ENCODE assay signal across 17 cellular contexts in the genomic region with DNA sequence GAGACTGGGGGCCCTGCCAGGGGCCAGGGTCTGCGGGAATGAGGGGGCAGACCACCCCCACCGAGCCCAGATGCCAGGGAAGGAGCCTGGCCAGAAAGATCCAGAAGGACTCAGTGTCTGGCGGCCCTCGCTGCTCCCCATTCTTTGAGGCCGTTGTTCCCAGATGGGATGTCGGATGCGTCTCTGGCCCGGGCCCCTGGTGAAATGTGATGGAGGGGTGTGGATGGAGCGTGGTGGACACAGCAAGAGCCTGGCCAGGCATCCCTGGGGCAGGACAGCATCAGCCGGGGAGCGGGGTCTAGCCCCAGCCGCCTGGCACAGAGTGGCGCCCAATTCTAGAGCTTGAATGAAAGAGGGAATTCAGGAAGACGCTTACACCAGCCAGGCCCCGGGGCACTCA. TPM values are rescaled to one million over a fixed set of nuclear protein-coding genes. Genes with fewer than 3 reads are reported as not detected.
A peak's percentile ranks its signal among the peaks of the same experiment; 100 is the strongest.
DNase-seq lines count a peak whose midpoint lies in the region; TF ChIP-seq lines count a peak whose summit lies in the region.
"Had no signal": no experiment of that assay in that cellular context is flagged by ENCODE, and none has a peak within 500 bp of the region (broad histone marks: within the 10 kb centered on the region; RNA-seq: fewer than 3 reads in every experiment).

No MANE protein-coding gene starts in this region.

- no peak overlapping the region for H3K23ac ChIP-seq in mesenchymal stem cell (ENCODE audit: low read length in 2 of 2)

- H3K9me3 ChIP-seq in Loucy (ENCODE audit: insufficient read depth, low read depth, low read length) (no peaks in the 10 kb centered on the region; the same call in 1 of the 2 replicates), mesenchymal stem cell (ENCODE audit: control insufficient read depth, low read length) (no peaks in the 10 kb centered on the region), colonic mucosa (no peaks in the 10 kb centered on the region)

- H3K9me2 ChIP-seq in Loucy (replicated peaks; ENCODE audit: low read depth, low read length): no peaks in the 10 kb centered on the region

- H4K91ac ChIP-seq in mesenchymal stem cell (ENCODE audit: low read length): no peak overlapping the region

- H2AFZ ChIP-seq in Loucy (ENCODE audit: low read length) (no peak overlapping the region), mesenchymal stem cell (ENCODE audit: low read depth, low read length) (no peak overlapping the region)
- H2AFZ ChIP-seq: GM23338 had no signal

- peak overlapping the region; percentile 85 for H3K4me2 ChIP-seq in Loucy (ENCODE audit: low read depth, low read length, poor library complexity, severe bottlenecking)
- no peak overlapping the region for H3K4me2 ChIP-seq in mesenchymal stem cell (ENCODE audit: low read length, poor library complexity, severe bottlenecking)
- H3K4me2 ChIP-seq: GM23338 had no signal

- TF ChIP-seq CTCF in Loucy (conservative IDR thresholded peaks at IDR 0.05; ENCODE audit: low read length) (no peak), colonic mucosa (IDR thresholded peaks at IDR 0.05) (no peak)

- H4K20me1 ChIP-seq in Loucy (ENCODE audit: insufficient read depth, low read length, poor library complexity, severe bottlenecking): no peaks in the 10 kb centered on the region

- peak; percentile 56 for DNase-seq in activated effector memory CD4-positive, alpha-beta T cell treated with anti-CD3 and anti-CD28 coated beads, Interleukin-2, amount 50 U/mL, for 16 hours
- no peak for DNase-seq in activated effector memory CD4-positive, alpha-beta T cell treated with Interleukin-2 at 50 U/mL for 16 hours
- DNase-seq in mesenchymal stem cell (no peak), ureter (ENCODE audit: low spot score) (peak; percentile 41), NCI-H187 (lab: John Stamatoyannopoulos, UW) (no peak), colonic mucosa (no peak)
- DNase-seq: DMS79 treated with DMSO at 0.1 percent for 48 hours, GF-D8, HFFc6, NCI-H1092, NCI-H1694, NCI-H446, NCI-H748 treated with DMSO at 0.1 percent for 48 hours, PC-3 had no signal

- WGBS in mesenchymal stem cell: 99% methylated on average over 15 of the region's 15 CpGs

- peak overlapping the region in 1 of 2 experiments; percentile 50 for H2BK12ac ChIP-seq in mesenchymal stem cell (ENCODE audit: low read length in 2 of 2)

- peak overlapping the region; percentile 35 to 79 for H3K4ac ChIP-seq in mesenchymal stem cell (ENCODE audit: low read depth in 1 of 2, low read length in 2 of 2)

- no peak overlapping the region for H4K8ac ChIP-seq in mesenchymal stem cell (ENCODE audit: low read length)

- peak overlapping the region; percentile 2 for H2BK15ac ChIP-seq in mesenchymal stem cell (ENCODE audit: low read depth, poor library complexity, severe bottlenecking)

- H3F3A ChIP-seq in Loucy (ENCODE audit: low read depth): peaks cover 20% of the 10 kb centered on the region

- H2BK5ac ChIP-seq in mesenchymal stem cell (ENCODE audit: low read depth, low read length, poor library complexity, severe bottlenecking): no peak overlapping the region

- H3K18ac ChIP-seq in mesenchymal stem cell (ENCODE audit: low read depth in 1 of 2, low read length in 2 of 2): peak overlapping the region; percentile 72 to 78

- H3K9ac ChIP-seq in Loucy (ENCODE audit: low read depth, low read length, poor library complexity, severe bottlenecking) (peak overlapping the region; percentile 89), mesenchymal stem cell (ENCODE audit: low read length) (no peak overlapping the region), colonic mucosa (ENCODE audit: low read depth in 2 of 2, low read length in 2 of 2) (no peak overlapping the region)

- H3K36me3 ChIP-seq in Loucy (ENCODE audit: insufficient read depth, low read length): no peaks in the 10 kb centered on the region
- no peaks in the 10 kb centered on the region for H3K36me3 ChIP-seq in mesenchymal stem cell (ENCODE audit: control insufficient read depth in 1 of 2, insufficient read depth in 2 of 2, low read depth in 1 of 2, low read length in 2 of 2)
- H3K36me3 ChIP-seq in colonic mucosa: no peaks in the 10 kb centered on the region

- intact Hi-C loops in colonic mucosa (cut with DNase I): no loop called here

- H3K79me2 ChIP-seq in Loucy (ENCODE audit: insufficient read depth, low read length): peaks cover 27% of the 10 kb centered on the region

- H2BK120ac ChIP-seq in mesenchymal stem cell (ENCODE audit: low read depth, low read length): no peak overlapping the region

- H2AK5ac ChIP-seq in mesenchymal stem cell (ENCODE audit: low read length, severe bottlenecking): no peak overlapping the region

- H3K4me3 ChIP-seq in Loucy (ENCODE audit: low read length, poor library complexity, severe bottlenecking) (peak overlapping the region; percentile 71), mesenchymal stem cell (ENCODE audit: insufficient read depth in 1 of 2, low read depth in 1 of 2, low read length in 2 of 2) (no peak overlapping the region), colonic mucosa (no peak overlapping the region)
- H3K4me3 ChIP-seq: GM23338 had no signal

- H3K4me1 ChIP-seq in Loucy (ENCODE audit: insufficient read depth, low read length, poor library complexity, severe bottlenecking) (peaks cover 86% of the 10 kb centered on the region), mesenchymal stem cell (ENCODE audit: control insufficient read depth, insufficient read depth, low read depth, low read length) (peaks cover 10% of the 10 kb centered on the region), colonic mucosa (no peaks in the 10 kb centered on the region)

- H3K27ac ChIP-seq in mesenchymal stem cell (ENCODE audit: low read length, poor library complexity, severe bottlenecking): no peak overlapping the region
- no peak overlapping the region for H3K27ac ChIP-seq in colonic mucosa

- peak overlapping the region in 1 of 2 experiments; percentile 83 for H3K14ac ChIP-seq in mesenchymal stem cell (ENCODE audit: low read length in 2 of 2)

- H3K79me1 ChIP-seq in mesenchymal stem cell (replicated peaks; ENCODE audit: low read length, poor library complexity, severe bottlenecking): no peaks in the 10 kb centered on the region

- no peaks in the 10 kb centered on the region for H3K27me3 ChIP-seq in Loucy (ENCODE audit: insufficient read depth, low read length, poor library complexity, severe bottlenecking)
- peaks cover 72 to 75% of the 10 kb centered on the region in 2 experiments for H3K27me3 ChIP-seq in mesenchymal stem cell (ENCODE audit: control insufficient read depth in 1 of 2, insufficient read depth in 1 of 2, low read length in 2 of 2)
- H3K27me3 ChIP-seq in colonic mucosa: no peaks in the 10 kb centered on the region

RNA-seq across cellular contexts. Expression of gene NKD2, which starts 46.2 kb away (rescaled TPM):
- polyA plus RNA-seq in mesenchymal stem cell (2013, experiment 1 of 2): 6.5 TPM
- polyA plus RNA-seq in mesenchymal stem cell (2013, experiment 2 of 2): 6.2 TPM
- total RNA-seq in ureter (14.2 TPM), colonic mucosa (1 to 10 TPM in 1 of 2 donors, under 1 TPM in 1; 0.94 to 1.9 TPM)
- total RNA-seq: HFFc6, HT1080 had no signal

Comparison
In these comparisons a context has a peak if more than half of its experiments do, and no peak if none do; other contexts are left out.
1. DNase-seq: peak in activated effector memory CD4-positive, alpha-beta T cell treated with anti-CD3 and anti-CD28 coated beads, Interleukin-2, amount 50 U/mL, for 16 hours (single experiment) and ureter (single experiment); none in activated effector memory CD4-positive, alpha-beta T cell treated with Interleukin-2 at 50 U/mL for 16 hours (single experiment), mesenchymal stem cell (single experiment), NCI-H187 (0 of 2) and colonic mucosa (single experiment).